ENCODE assay signal across 8 cellular contexts in the genomic region with DNA sequence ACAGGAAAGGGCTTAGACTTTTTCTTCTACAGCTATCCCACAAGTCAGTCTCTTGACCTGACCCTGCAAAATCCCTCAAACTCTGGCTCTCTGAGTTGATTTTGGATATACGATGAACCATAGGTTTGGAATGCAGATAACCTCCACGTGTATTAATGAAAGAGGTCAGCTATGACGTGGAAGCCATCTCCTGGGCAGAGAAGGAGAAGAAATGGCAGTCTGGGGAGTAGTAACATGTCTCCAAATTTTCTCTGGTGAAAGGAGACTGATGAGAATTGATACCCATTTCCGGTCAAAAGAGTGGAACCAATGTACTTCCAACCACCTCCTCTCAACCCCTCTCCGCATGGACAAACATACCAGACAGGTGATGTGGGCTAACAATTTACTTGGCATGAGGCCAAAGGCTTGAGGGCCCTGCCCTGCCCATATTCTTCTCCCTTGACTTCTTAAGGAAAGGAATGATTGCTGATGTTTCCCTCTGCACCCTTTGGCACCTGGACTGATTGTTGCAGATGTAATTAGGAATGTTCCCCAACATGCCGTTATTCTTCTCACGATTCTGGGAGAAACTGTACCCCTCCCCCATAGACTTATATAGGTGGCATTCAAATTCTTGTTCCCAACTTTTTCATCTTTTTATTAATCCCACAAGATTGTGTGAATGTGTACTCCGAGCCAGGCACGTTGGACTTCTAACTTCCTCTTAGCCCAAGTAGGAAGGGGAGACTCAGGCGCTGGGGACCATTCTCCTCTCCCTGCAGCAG. TPM values are rescaled to one million over a fixed set of nuclear protein-coding genes. Genes with fewer than 3 reads are reported as not detected.
DNase-seq lines count a peak whose midpoint lies in the region; ATAC-seq, FAIRE-seq and TF ChIP-seq lines count a peak whose summit lies in the region.

No MANE protein-coding gene starts in this region.

- H3K27ac ChIP-seq in SJCRH30 (peak overlapping the region; percentile 91), skin epidermis (peak overlapping the region in 17 of 21 experiments; percentile 51 to 94 (median 82))

- no peak for TF ChIP-seq POLR2A in H54 (IDR thresholded peaks at IDR 0.05; ENCODE audit: low read depth, low read length)

- peaks cover 5% of the 10 kb centered on the region; the same call in 1 of the 2 replicates for H3K36me3 ChIP-seq in SJCRH30

- no peak for ATAC-seq in HG03025 (IDR thresholded peaks at IDR 0.05; ENCODE audit: low FRiP score, unreplicated experiment)

- DNase-seq in H54 (ENCODE audit: insufficient read length, low spot score) (no peak), SJCRH30 (peak; percentile 75 to 83), glomerular visceral epithelial cell (ENCODE audit: extremely low spot score) (peak; percentile 65), AG08395 (ENCODE audit: low spot score) (no peak), NCI-H2081 (lab: John Stamatoyannopoulos, UW) (no peak)
- no peak for DNase-seq in activated CD4-positive, alpha-beta T cell treated with anti-CD3 and anti-CD28 coated beads for 1 hour

- no peaks in the 10 kb centered on the region for H3K9me3 ChIP-seq in SJCRH30 (replicated peaks)

- no peaks in the 10 kb centered on the region for H3K27me3 ChIP-seq in SJCRH30

- peaks cover 37% of the 10 kb centered on the region for H3K4me1 ChIP-seq in SJCRH30

- H3K4me3 ChIP-seq in SJCRH30 = peak overlapping the region; percentile 75
- peak overlapping the region; percentile 41 to 59 (median 53) for H3K4me3 ChIP-seq in skin epidermis

- FAIRE-seq in H54 (lab: Jason Lieb, UNC) = peak; percentile 78

RNA-seq across cellular contexts. Expression of a gene that starts 0.6 kb away (rescaled TPM):
- total RNA-seq in SJCRH30 (2014; rRNA removed; shearing (Covaris generic)) = 412 and 427 TPM in 2 replicates

Comparison
In these comparisons a context has a peak if more than half of its experiments do, and no peak if none do; other contexts are left out.
1. DNase-seq: peak in SJCRH30 (2 of 2) and glomerular visceral epithelial cell (single experiment); none in H54 (single experiment), AG08395 (single experiment), NCI-H2081 (0 of 2) and activated CD4-positive, alpha-beta T cell treated with anti-CD3 and anti-CD28 coated beads for 1 hour (single experiment).